Comparison of ENCODE assay signal across 35 cellular contexts in the genomic region with DNA sequence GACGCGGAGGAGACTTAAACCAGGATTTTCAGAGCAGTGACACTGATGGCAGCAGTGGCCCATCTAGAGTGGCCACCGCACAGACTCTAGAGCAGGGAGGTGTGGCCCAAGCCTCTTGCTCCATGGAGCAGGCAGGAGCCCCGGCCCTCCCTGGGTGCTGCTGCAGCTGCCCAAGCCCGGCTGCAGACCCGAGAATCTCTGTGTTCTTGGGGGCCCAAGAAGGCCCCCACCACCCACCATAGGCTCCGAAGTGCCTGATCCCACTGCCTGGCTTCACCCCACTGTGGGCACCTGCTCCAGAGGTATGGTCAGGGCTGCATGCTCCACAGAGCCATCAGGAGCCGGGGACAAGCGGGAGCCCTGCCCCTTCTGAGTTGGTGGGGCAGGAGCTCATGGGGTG.
"Had no signal": no experiment of that assay in that cellular context is flagged by ENCODE, and none has a peak within 500 bp of the region (broad histone marks: within the 10 kb centered on the region; RNA-seq: fewer than 3 reads in every experiment).

No MANE protein-coding gene starts in this region.

- ATAC-seq: activated CD8-positive, alpha-beta T cell treated with anti-CD3 and anti-CD28 coated beads for 36 hours; activated naive CD8-positive, alpha-beta T cell treated with anti-CD3 and anti-CD28 coated beads, Interleukin-2, amount 50 U/mL, for 24 hours; activated T-cell treated with anti-CD3 and anti-CD28 coated beads, Interleukin-2, amount 50 U/mL, for 4 hours; activated T-cell treated with anti-CD3 and anti-CD28 coated beads, Interleukin-2, amount 50 U/mL, for 72 hours; activated T-helper 17 cell treated with anti-CD3 and anti-CD28 coated beads, Interleukin-2, amount 50 U/mL, for 72 hours; body of pancreas had no signal

- H3K4me3 Mint-ChIP-seq: activated B cell treated with CpG ODN at 0.5 μM for 24 hours; activated CD4-positive, alpha-beta memory T cell treated with anti-CD3 and anti-CD28 coated beads for 36 hours; activated CD4-positive, alpha-beta T cell treated with anti-CD3 and anti-CD28 coated beads, Interleukin-2, amount 10 ng/mL, durations not matched to agents 24 days and 14 days; activated CD8-positive, alpha-beta T cell treated with anti-CD3 and anti-CD28 coated beads for 36 hours; activated naive CD4-positive, alpha-beta T cell treated with anti-CD3 and anti-CD28 coated beads, Interleukin-2, amount 10 ng/mL, durations not matched to agents 7 days and 5 days; activated naive CD4-positive, alpha-beta T cell treated with anti-CD3 and anti-CD28 coated beads, Interleukin-2, amount 50 U/mL, for 24 hours; activated naive CD8-positive, alpha-beta T cell; activated naive CD8-positive, alpha-beta T cell treated with anti-CD3 and anti-CD28 coated beads, Interleukin-2, amount 10 ng/mL, durations not matched to agents 7 days and 5 days; activated naive CD8-positive, alpha-beta T cell treated with anti-CD3 and anti-CD28 coated beads, Interleukin-2, amount 50 U/mL, for 24 hours; activated T-cell treated with anti-CD3 and anti-CD28 coated beads, Interleukin-2, amount 50 U/mL, for 4 hours; activated T-cell treated with anti-CD3 and anti-CD28 coated beads, Interleukin-2, amount 50 U/mL, for 72 hours; activated T-helper 1 cell treated with anti-CD3 and anti-CD28 coated beads, Interleukin-12 subunit alpha, Interleukin-12 subunit beta, Interleukin-2, Interleukin-4 antibody, amounts not matched to agents 30 ng/mL and 10 ng/mL and 1 ng/mL, durations not matched to agents 14 hours and 24 hours and 36 hours; activated T-helper 17 cell treated with anti-CD3 and anti-CD28 coated beads, Interleukin-2, amount 50 U/mL, for 72 hours; T-helper 1 cell treated with Interleukin-12 subunit alpha and Interleukin-12 subunit beta and Interleukin-4 antibody, amounts not matched to agents 30 μg/mL and 1 μg/mL, for 36 hours; T-helper 2 cell treated with Interferon-gamma antibody and Interleukin-4, amounts not matched to agents 5 μg/mL and 100 μg/mL, for 36 hours had no signal

- H3K27me3 Mint-ChIP-seq: activated B cell treated with CpG ODN at 0.5 μM for 24 hours; activated CD4-positive, alpha-beta memory T cell treated with anti-CD3 and anti-CD28 coated beads for 36 hours; activated CD4-positive, alpha-beta T cell treated with anti-CD3 and anti-CD28 coated beads, Interleukin-2, amount 10 ng/mL, durations not matched to agents 24 days and 14 days; activated CD8-positive, alpha-beta T cell treated with anti-CD3 and anti-CD28 coated beads for 36 hours; activated naive CD4-positive, alpha-beta T cell treated with anti-CD3 and anti-CD28 coated beads, Interleukin-2, amount 10 ng/mL, durations not matched to agents 7 days and 5 days; activated naive CD4-positive, alpha-beta T cell treated with anti-CD3 and anti-CD28 coated beads, Interleukin-2, amount 50 U/mL, for 24 hours; activated naive CD8-positive, alpha-beta T cell; activated naive CD8-positive, alpha-beta T cell treated with anti-CD3 and anti-CD28 coated beads, Interleukin-2, amount 10 ng/mL, durations not matched to agents 7 days and 5 days; activated naive CD8-positive, alpha-beta T cell treated with anti-CD3 and anti-CD28 coated beads, Interleukin-2, amount 50 U/mL, for 24 hours; activated T-helper 17 cell treated with anti-CD3 and anti-CD28 coated beads, Interleukin-2, amount 50 U/mL, for 72 hours had no signal

- H3K4me3 ChIP-seq: body of pancreas, breast epithelium had no signal

- H3K9me3 ChIP-seq: body of pancreas, breast epithelium had no signal

- H3K9me3 Mint-ChIP-seq: activated B cell treated with CpG ODN at 0.5 μM for 24 hours; activated CD4-positive, alpha-beta memory T cell treated with anti-CD3 and anti-CD28 coated beads for 36 hours; activated CD4-positive, alpha-beta T cell treated with anti-CD3 and anti-CD28 coated beads, Interleukin-2, amount 10 ng/mL, durations not matched to agents 24 days and 14 days; activated CD8-positive, alpha-beta T cell treated with anti-CD3 and anti-CD28 coated beads for 36 hours; activated naive CD4-positive, alpha-beta T cell treated with anti-CD3 and anti-CD28 coated beads, Interleukin-2, amount 10 ng/mL, durations not matched to agents 7 days and 5 days; activated naive CD4-positive, alpha-beta T cell treated with anti-CD3 and anti-CD28 coated beads, Interleukin-2, amount 50 U/mL, for 24 hours; activated naive CD8-positive, alpha-beta T cell treated with anti-CD3 and anti-CD28 coated beads, Interleukin-2, amount 10 ng/mL, durations not matched to agents 7 days and 5 days; activated naive CD8-positive, alpha-beta T cell treated with anti-CD3 and anti-CD28 coated beads, Interleukin-2, amount 50 U/mL, for 24 hours; activated T-cell treated with anti-CD3 and anti-CD28 coated beads, Interleukin-2, amount 50 U/mL, for 4 hours; activated T-cell treated with anti-CD3 and anti-CD28 coated beads, Interleukin-2, amount 50 U/mL, for 72 hours; activated T-helper 1 cell treated with anti-CD3 and anti-CD28 coated beads, Interleukin-12 subunit alpha, Interleukin-12 subunit beta, Interleukin-2, Interleukin-4 antibody, amounts not matched to agents 30 ng/mL and 10 ng/mL and 1 ng/mL, durations not matched to agents 14 hours and 24 hours and 36 hours; activated T-helper 17 cell treated with anti-CD3 and anti-CD28 coated beads, Interleukin-2, amount 50 U/mL, for 72 hours; T-helper 1 cell treated with Interleukin-12 subunit alpha and Interleukin-12 subunit beta and Interleukin-4 antibody, amounts not matched to agents 30 μg/mL and 1 μg/mL, for 36 hours; T-helper 2 cell treated with Interferon-gamma antibody and Interleukin-4, amounts not matched to agents 5 μg/mL and 100 μg/mL, for 36 hours had no signal

- H3K4me1 ChIP-seq: body of pancreas, breast epithelium had no signal

- H3K4me1 Mint-ChIP-seq: activated B cell treated with CpG ODN at 0.5 μM for 24 hours; activated CD4-positive, alpha-beta T cell treated with anti-CD3 and anti-CD28 coated beads, Interleukin-2, amount 10 ng/mL, durations not matched to agents 24 days and 14 days; activated naive CD4-positive, alpha-beta T cell treated with anti-CD3 and anti-CD28 coated beads, Interleukin-2, amount 10 ng/mL, durations not matched to agents 7 days and 5 days; activated naive CD4-positive, alpha-beta T cell treated with anti-CD3 and anti-CD28 coated beads, Interleukin-2, amount 50 U/mL, for 24 hours; activated naive CD8-positive, alpha-beta T cell treated with anti-CD3 and anti-CD28 coated beads, Interleukin-2, amount 10 ng/mL, durations not matched to agents 7 days and 5 days; activated naive CD8-positive, alpha-beta T cell treated with anti-CD3 and anti-CD28 coated beads, Interleukin-2, amount 50 U/mL, for 24 hours; activated T-helper 17 cell treated with anti-CD3 and anti-CD28 coated beads, Interleukin-2, amount 50 U/mL, for 72 hours had no signal

- H3K27ac ChIP-seq: body of pancreas, brain microvascular endothelial cell, breast epithelium, VCaP had no signal

- H3K27me3 ChIP-seq: body of pancreas, brain microvascular endothelial cell, breast epithelium had no signal

- H3K27ac Mint-ChIP-seq: activated B cell treated with CpG ODN at 0.5 μM for 24 hours; activated CD4-positive, alpha-beta memory T cell treated with anti-CD3 and anti-CD28 coated beads for 36 hours; activated CD4-positive, alpha-beta T cell treated with anti-CD3 and anti-CD28 coated beads, Interleukin-2, amount 10 ng/mL, durations not matched to agents 24 days and 14 days; activated CD8-positive, alpha-beta T cell treated with anti-CD3 and anti-CD28 coated beads for 36 hours; activated naive CD4-positive, alpha-beta T cell treated with anti-CD3 and anti-CD28 coated beads, Interleukin-2, amount 10 ng/mL, durations not matched to agents 7 days and 5 days; activated naive CD4-positive, alpha-beta T cell treated with anti-CD3 and anti-CD28 coated beads, Interleukin-2, amount 50 U/mL, for 24 hours; activated naive CD8-positive, alpha-beta T cell; activated naive CD8-positive, alpha-beta T cell treated with anti-CD3 and anti-CD28 coated beads, Interleukin-2, amount 10 ng/mL, durations not matched to agents 7 days and 5 days; activated naive CD8-positive, alpha-beta T cell treated with anti-CD3 and anti-CD28 coated beads, Interleukin-2, amount 50 U/mL, for 24 hours; activated T-cell treated with anti-CD3 and anti-CD28 coated beads, Interleukin-2, amount 50 U/mL, for 72 hours; activated T-helper 1 cell treated with anti-CD3 and anti-CD28 coated beads, Interleukin-12 subunit alpha, Interleukin-12 subunit beta, Interleukin-2, Interleukin-4 antibody, amounts not matched to agents 30 ng/mL and 10 ng/mL and 1 ng/mL, durations not matched to agents 14 hours and 24 hours and 36 hours; activated T-helper 17 cell treated with anti-CD3 and anti-CD28 coated beads, Interleukin-2, amount 50 U/mL, for 72 hours; T-helper 1 cell treated with Interleukin-12 subunit alpha and Interleukin-12 subunit beta and Interleukin-4 antibody, amounts not matched to agents 30 μg/mL and 1 μg/mL, for 36 hours; T-helper 2 cell treated with Interferon-gamma antibody and Interleukin-4, amounts not matched to agents 5 μg/mL and 100 μg/mL, for 36 hours had no signal

- DNase-seq: activated B cell treated with CpG ODN at 0.5 μM for 24 hours; activated CD4-positive, alpha-beta memory T cell treated with anti-CD3 and anti-CD28 coated beads for 36 hours; activated CD4-positive, alpha-beta T cell treated with anti-CD3 and anti-CD28 coated beads for 4 hours; activated CD4-positive, alpha-beta T cell treated with anti-CD3 and anti-CD28 coated beads, Interleukin-2, amount 10 ng/mL, durations not matched to agents 24 days and 14 days; activated CD4-positive, alpha-beta T cell treated with anti-CD3 and anti-CD28 coated beads, Interleukin-2, amount 50 U/mL, for 1 hour; activated CD4-positive, alpha-beta T cell treated with anti-CD3 and anti-CD28 coated beads, Interleukin-2, amount 50 U/mL, for 4 hours; activated CD4-positive, CD25-positive, alpha-beta regulatory T cell treated with anti-CD3 and anti-CD28 coated beads, Interleukin-2, amount 50 U/mL, for 72 hours; activated CD8-positive, alpha-beta memory T cell treated with anti-CD3 and anti-CD28 coated beads, Interleukin-2, amount 50 U/mL, for 4 hours; activated CD8-positive, alpha-beta T cell treated with anti-CD3 and anti-CD28 coated beads for 36 hours; activated effector memory CD4-positive, alpha-beta T cell treated with anti-CD3 and anti-CD28 coated beads, Interleukin-2, amount 50 U/mL, for 16 hours; activated gamma-delta T cell treated with Interleukin-2 at 50 U/mL for 16 hours; activated naive CD4-positive, alpha-beta T cell treated with anti-CD3 and anti-CD28 coated beads, Interleukin-2, amount 10 ng/mL, durations not matched to agents 7 days and 5 days; activated naive CD4-positive, alpha-beta T cell treated with Interleukin-2 at 50 U/mL for 16 hours; activated naive CD8-positive, alpha-beta T cell treated with anti-CD3 and anti-CD28 coated beads, Interleukin-2, amount 10 ng/mL, durations not matched to agents 7 days and 5 days; activated naive CD8-positive, alpha-beta T cell treated with anti-CD3 and anti-CD28 coated beads, Interleukin-2, amount 50 U/mL, for 24 hours; activated T-cell treated with anti-CD3 and anti-CD28 coated beads for 4 hours; activated T-cell treated with anti-CD3 and anti-CD28 coated beads, Interleukin-2, amount 50 U/mL, for 1 hour; activated T-cell treated with anti-CD3 and anti-CD28 coated beads, Interleukin-2, amount 50 U/mL, for 4 hours; activated T-cell treated with anti-CD3 and anti-CD28 coated beads, Interleukin-2, amount 50 U/mL, for 72 hours; amygdala; anterior cingulate cortex; body of pancreas; brain microvascular endothelial cell; central memory CD4-positive, alpha-beta T cell; T-helper 1 cell; T-helper 2 cell; T-helper 9 cell had no signal

- H3K36me3 ChIP-seq: breast epithelium had no signal
